11 cellular contexts compared by ENCODE assay signal in the genomic region with DNA sequence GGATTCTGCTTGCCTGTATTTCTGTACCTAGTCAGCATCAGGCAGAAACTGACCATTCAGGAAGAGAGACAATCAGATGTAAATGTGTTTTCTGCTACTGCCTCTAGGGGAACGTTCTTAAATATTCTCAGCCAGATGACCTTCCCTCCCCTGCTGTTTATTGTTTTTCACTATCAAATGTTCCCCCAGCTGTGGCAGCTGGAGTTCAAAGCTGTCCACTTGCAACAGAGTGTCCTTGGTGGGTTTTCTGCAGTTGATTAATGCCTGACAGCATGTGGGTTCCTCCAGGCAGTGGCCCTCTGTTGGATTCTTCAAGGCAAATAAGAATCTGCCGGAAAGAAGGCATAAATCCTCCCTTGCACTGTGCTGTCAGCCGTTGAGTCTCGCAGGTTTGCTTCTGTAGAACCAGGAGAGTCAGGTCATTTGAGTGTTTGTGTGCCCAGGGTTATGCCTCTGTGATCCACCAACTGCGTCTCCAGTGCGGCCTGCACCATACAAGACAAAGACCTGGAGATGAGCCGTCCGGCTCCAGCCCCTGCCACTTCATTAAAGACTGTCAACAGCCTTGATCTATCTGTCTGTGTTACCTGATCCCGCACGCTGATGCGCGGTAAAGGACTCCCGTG.
A peak's percentile ranks its signal among the peaks of the same experiment; 100 is the strongest.
DNase-seq lines count a peak whose midpoint lies in the region; ATAC-seq and TF ChIP-seq lines count a peak whose summit lies in the region.
"Had no signal": no experiment of that assay in that cellular context is flagged by ENCODE, and none has a peak within 500 bp of the region (broad histone marks: within the 10 kb centered on the region; RNA-seq: fewer than 3 reads in every experiment).

No MANE protein-coding gene starts in this region.

- BruUV-seq in A673 (replicated peaks; lab: Mats Ljungman, UMichigan), result no TSS peak

- H3K4me3 ChIP-seq in A673 (ENCODE audit: low read depth, low read length, poor library complexity, severe bottlenecking), result no peak overlapping the region
- no peak overlapping the region for H3K4me3 ChIP-seq in OCI-LY3 (ENCODE audit: low read length)

- H3K27me3 ChIP-seq in A673 (replicated peaks; ENCODE audit: insufficient read depth, low read depth, low read length, poor library complexity) (no peaks in the 10 kb centered on the region), OCI-LY3 (ENCODE audit: low read depth, low read length) (no peaks in the 10 kb centered on the region)

- H3K27ac ChIP-seq in A673 (ENCODE audit: low read depth, low read length, poor library complexity, severe bottlenecking), result no peak overlapping the region
- no peak overlapping the region for H3K27ac ChIP-seq in OCI-LY3 (ENCODE audit: low read length)
- H3K27ac ChIP-seq: C4-2B had no signal

- no peaks in the 10 kb centered on the region for H4K20me1 ChIP-seq in OCI-LY3 (ENCODE audit: insufficient read depth, low read length)

- H3K4me1 ChIP-seq in A673 (ENCODE audit: insufficient read depth, low read length, poor library complexity, severe bottlenecking), result peaks cover 17% of the 10 kb centered on the region
- peaks cover 7% of the 10 kb centered on the region; the same call in 1 of the 2 replicates for H3K4me1 ChIP-seq in OCI-LY3 (ENCODE audit: low read length)

- H3K4me2 ChIP-seq in OCI-LY3 (ENCODE audit: low read length), result no peak overlapping the region

- H2AFZ ChIP-seq in OCI-LY3 (ENCODE audit: low read depth, low read length), result peak overlapping the region; percentile 20

- DNase-seq in A673 (ENCODE audit: low spot score), result peak; percentile 10
- peak; percentile 24 for DNase-seq in GM20000 (ENCODE audit: low spot score)
- DNase-seq in iPS-NIHi11 (ENCODE audit: low spot score), result peak; percentile 35
- DNase-seq in NCI-H774 (lab: John Stamatoyannopoulos, UW), result no peak
- no peak for DNase-seq in HCEC 1CT
- DNase-seq in glomerular visceral epithelial cell (ENCODE audit: extremely low spot score), result no peak
- DNase-seq: activated T-cell treated with anti-CD3 and anti-CD28 coated beads, Interleukin-2, amount 50 U/mL, for 1 hour; T-helper 2 cell had no signal

- TF ChIP-seq CTCF in A673 (conservative IDR thresholded peaks at IDR 0.05; ENCODE audit: low read depth, low read length) (peak; percentile 28; the same call in 1 of the 2 replicates), GM20000 (IDR thresholded peaks at IDR 0.05; ENCODE audit: extremely low read depth, missing control alignments) (no peak), OCI-LY3 (IDR thresholded peaks at IDR 0.05; ENCODE audit: low read depth, low read length) (0 out of 2 replicates have a peak, but pooled peaks have one; percentile 12)

- intact Hi-C loops in A673 (cut with micrococcal nuclease; ENCODE audit: unreplicated experiment), result no loop called here

- CTCF ChIA-PET in A673 (lab: Charles Lee), result no interaction called here

- POLR2A ChIA-PET in A673 (lab: Charles Lee; ENCODE audit: low non-redundant PET), result no interaction called here

- H3K79me2 ChIP-seq in OCI-LY3 (ENCODE audit: low read length), result no peaks in the 10 kb centered on the region

- ATAC-seq in GM18861 (IDR thresholded peaks at IDR 0.05; ENCODE audit: unreplicated experiment), result no peak

- H3K9me3 ChIP-seq in A673 (ENCODE audit: low read depth, low read length, poor library complexity, severe bottlenecking) (no peaks in the 10 kb centered on the region), OCI-LY3 (ENCODE audit: insufficient read depth, low read length) (no peaks in the 10 kb centered on the region)

- no peak overlapping the region for H3K9ac ChIP-seq in OCI-LY3 (ENCODE audit: low read length)

- H3K36me3 ChIP-seq in A673 (ENCODE audit: insufficient read depth, low read length, poor library complexity, severe bottlenecking) (no peaks in the 10 kb centered on the region), OCI-LY3 (replicated peaks; ENCODE audit: low read depth, low read length) (no peaks in the 10 kb centered on the region)

Comparison
In these comparisons a context has a peak if more than half of its experiments do, and no peak if none do; other contexts are left out.
1. DNase-seq: peak in A673 (single experiment), GM20000 (single experiment) and iPS-NIHi11 (single experiment); none in NCI-H774 (single experiment), HCEC 1CT (single experiment) and glomerular visceral epithelial cell (single experiment).